2 cellular contexts compared by ENCODE assay signal in the genomic region with DNA sequence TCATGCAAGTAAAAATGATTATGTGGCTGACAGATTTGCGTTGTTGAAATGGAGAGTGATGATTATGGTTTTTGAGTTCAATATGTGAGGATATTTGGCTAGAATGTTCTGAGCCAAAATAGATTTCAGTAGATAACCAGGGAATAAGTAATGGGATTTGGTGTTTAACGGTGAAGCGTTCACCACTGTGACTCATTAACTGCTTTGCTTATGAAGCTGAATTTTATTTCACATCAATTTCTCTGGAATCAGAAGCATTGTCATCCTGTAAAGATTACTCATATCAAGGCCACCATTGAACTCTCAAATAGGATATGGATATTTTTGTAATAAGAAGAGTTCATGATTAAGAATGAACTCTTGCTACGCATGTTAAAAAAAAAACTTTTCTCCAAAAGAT.
TF ChIP-seq lines count a peak whose summit lies in the region.

No MANE protein-coding gene starts in this region.

TF ChIP-seq in H1, 55 proteins besides CTCF, POLR2A, EP300 and RAD21:
- TF ChIP-seq SRF (IDR thresholded peaks at IDR 0.05; ENCODE audit: low read depth, low read length), result no peak
- no peak for TF ChIP-seq GABPA (IDR thresholded peaks at IDR 0.05; ENCODE audit: borderline replicate concordance, insufficient read depth, low read length)
- no peak for TF ChIP-seq SIN3A (conservative IDR thresholded peaks at IDR 0.05 in 1 of 2, IDR thresholded peaks at IDR 0.05 in 1 of 2; ENCODE audit: low read depth in 1 of 2, low read length in 2 of 2)
- TF ChIP-seq PHF8 (conservative IDR thresholded peaks at IDR 0.05; ENCODE audit: low read depth, low read length), result no peak
- no peak for TF ChIP-seq RBBP5 (IDR thresholded peaks at IDR 0.05; ENCODE audit: borderline replicate concordance, low read depth, low read length)
- no peak for TF ChIP-seq SUZ12 (IDR thresholded peaks at IDR 0.05; ENCODE audit: low read length)
- TF ChIP-seq EGR1 (IDR thresholded peaks at IDR 0.05; ENCODE audit: borderline replicate concordance, low read depth, low read length), result no peak
- no peak for TF ChIP-seq NANOG (IDR thresholded peaks at IDR 0.05; ENCODE audit: insufficient read depth, low read depth, low read length, poor library complexity, severe bottlenecking)
- no peak for TF ChIP-seq JUND (IDR thresholded peaks at IDR 0.05; ENCODE audit: low read length)

TF ChIP-seq in liver, 16 proteins besides CTCF, POLR2A, EP300 and RAD21:
- no peak for TF ChIP-seq NR2F2 (IDR thresholded peaks at IDR 0.05)
- TF ChIP-seq YY1 (IDR thresholded peaks at IDR 0.05), result peak; percentile 0
